In the genomic region with DNA sequence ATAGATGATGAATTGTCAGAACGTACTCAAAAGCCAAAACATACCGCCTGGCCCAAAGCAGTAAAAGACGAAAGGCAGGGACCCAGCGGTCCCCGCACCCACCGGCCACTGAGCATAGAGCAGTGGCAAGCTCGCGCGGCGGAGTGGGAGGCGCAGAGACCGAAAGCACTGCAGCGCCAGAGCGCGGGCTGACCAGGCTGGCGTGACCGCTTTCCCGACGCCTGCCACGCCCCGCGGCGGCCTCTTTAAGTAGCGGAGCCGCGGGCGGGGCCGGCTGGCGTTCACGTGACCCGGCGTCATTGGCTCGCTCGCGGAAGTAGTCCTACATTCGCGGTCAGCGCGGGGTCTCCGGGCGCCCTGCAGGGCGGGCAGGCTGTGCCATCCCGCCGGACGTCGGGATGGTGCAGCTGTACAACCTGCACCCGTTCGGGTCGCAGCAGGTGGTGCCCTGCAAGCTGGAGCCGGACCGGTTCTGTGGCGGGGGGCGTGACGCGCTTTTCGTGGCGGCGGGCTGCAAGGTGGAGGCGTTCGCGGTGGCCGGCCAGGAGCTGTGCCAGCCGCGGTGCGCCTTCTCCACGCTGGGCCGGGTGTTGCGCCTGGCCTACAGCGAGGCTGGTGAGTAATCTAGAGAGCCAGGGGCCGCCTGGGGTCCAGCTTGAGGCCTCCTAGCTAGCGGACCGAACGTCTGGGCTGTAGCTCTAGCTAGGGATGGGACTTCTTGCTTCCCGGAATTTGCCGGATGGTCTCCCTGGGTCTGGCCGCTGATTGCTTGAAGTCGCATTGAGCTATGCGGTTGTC, we compare ENCODE assay signal across 1 cellular context.
TF ChIP-seq lines count a peak whose summit lies in the region.

A gene with protein sequence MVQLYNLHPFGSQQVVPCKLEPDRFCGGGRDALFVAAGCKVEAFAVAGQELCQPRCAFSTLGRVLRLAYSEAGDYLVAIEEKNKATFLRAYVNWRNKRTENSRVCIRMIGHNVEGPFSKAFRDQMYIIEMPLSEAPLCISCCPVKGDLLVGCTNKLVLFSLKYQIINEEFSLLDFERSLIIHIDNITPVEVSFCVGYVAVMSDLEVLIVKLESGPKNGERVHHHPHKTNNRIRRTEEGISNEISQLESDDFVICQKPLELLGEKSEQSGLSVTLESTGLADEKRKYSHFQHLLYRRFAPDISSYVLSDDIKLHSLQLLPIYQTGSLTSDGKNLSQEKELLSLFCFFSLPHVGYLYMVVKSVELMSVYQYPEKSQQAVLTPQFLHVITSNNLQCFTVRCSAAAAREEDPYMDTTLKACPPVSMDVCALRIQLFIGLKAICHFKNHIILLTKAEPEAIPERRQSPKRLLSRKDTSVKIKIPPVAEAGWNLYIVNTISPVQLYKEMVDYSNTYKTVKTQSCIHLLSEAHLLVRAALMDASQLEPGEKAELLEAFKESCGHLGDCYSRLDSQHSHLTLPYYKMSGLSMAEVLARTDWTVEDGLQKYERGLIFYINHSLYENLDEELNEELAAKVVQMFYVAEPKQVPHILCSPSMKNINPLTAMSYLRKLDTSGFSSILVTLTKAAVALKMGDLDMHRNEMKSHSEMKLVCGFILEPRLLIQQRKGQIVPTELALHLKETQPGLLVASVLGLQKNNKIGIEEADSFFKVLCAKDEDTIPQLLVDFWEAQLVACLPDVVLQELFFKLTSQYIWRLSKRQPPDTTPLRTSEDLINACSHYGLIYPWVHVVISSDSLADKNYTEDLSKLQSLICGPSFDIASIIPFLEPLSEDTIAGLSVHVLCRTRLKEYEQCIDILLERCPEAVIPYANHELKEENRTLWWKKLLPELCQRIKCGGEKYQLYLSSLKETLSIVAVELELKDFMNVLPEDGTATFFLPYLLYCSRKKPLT (plus strand): TSS at position 313 of the 798 bp plus-strand sequence. CDS start 86 bp downstream, at position 399.

TF ChIP-seq in WTC11, 78 proteins besides CTCF, POLR2A, EP300 and RAD21 (continued from another document):
- TF ChIP-seq, protein P1, sequence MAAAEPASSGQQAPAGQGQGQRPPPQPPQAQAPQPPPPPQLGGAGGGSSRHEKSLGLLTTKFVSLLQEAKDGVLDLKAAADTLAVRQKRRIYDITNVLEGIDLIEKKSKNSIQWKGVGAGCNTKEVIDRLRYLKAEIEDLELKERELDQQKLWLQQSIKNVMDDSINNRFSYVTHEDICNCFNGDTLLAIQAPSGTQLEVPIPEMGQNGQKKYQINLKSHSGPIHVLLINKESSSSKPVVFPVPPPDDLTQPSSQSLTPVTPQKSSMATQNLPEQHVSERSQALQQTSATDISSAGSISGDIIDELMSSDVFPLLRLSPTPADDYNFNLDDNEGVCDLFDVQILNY (CRISPR knock-in tag; IDR thresholded peaks at IDR 0.05), result peak; percentile 82
- TF ChIP-seq, protein P2, sequence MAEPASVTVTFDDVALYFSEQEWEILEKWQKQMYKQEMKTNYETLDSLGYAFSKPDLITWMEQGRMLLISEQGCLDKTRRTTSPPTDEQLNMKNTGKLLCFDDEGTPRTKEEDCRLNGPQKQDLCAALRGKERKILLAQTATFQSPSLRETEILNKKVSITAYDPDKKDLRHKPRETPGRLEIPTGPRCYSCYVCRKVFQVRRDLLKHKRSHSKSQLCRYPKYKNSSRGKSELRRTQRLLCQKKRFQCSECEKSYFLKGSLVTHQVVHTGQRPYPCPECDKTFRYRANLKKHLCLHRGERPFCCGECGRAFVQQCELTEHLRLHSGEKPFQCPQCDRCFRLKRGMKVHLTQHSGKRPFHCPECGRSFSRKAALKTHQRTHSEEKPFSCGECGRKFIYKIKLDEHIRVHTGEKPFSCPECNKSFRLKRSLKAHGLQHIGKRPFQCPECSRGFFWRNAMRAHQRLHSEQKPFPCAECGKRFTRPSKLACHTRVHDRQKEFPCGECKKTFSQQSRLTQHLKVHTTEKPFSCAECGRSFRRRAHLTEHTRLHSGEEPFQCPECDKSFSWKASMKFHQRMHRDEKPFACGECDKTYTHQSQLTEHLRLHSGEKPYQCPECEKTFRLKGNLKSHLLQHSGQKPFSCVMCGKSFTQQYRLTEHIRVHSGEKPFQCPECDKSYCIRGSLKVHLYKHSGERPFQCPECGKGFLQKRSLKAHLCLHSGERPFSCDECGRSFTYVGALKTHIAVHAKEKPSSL (CRISPR knock-in tag; conservative IDR thresholded peaks at IDR 0.05), result no peak
- TF ChIP-seq NR2C2 (CRISPR knock-in tag; IDR thresholded peaks at IDR 0.05) (no peak), KAT7 (CRISPR knock-in tag; IDR thresholded peaks at IDR 0.05; ENCODE audit: borderline replicate concordance) (peak; percentile 92; the same call in 1 of the 2 replicates), RELA (CRISPR knock-in tag; IDR thresholded peaks at IDR 0.05; ENCODE audit: borderline replicate concordance) (0 out of 2 replicates have a peak, but pooled peaks have one; percentile 75), SP1 (CRISPR knock-in tag; conservative IDR thresholded peaks at IDR 0.05) (peak; percentile 92), HMGA2 (CRISPR knock-in tag; IDR thresholded peaks at IDR 0.05) (no peak), TEAD4 (CRISPR knock-in tag; IDR thresholded peaks at IDR 0.05) (no peak)
